In genomic region chr19:52997975-52998374, GRCh38 we compare ENCODE assay signal across 28 cellular contexts. TPM values are rescaled to one million over a fixed set of nuclear protein-coding genes. Genes with fewer than 3 reads are reported as not detected.
"Had no signal": no experiment of that assay in that cellular context is flagged by ENCODE, and none has a peak within 500 bp of the region (broad histone marks: within the 10 kb centered on the region; RNA-seq: fewer than 3 reads in every experiment).

No MANE protein-coding gene starts in this region.

- H3K9ac ChIP-seq: parathyroid adenoma had no signal

- DNase-seq: cerebellar nuclear complex; dermis blood vessel endothelial cell; heart left ventricle; hypothalamus; mammary epithelial cell; naive thymus-derived CD4-positive, alpha-beta T cell; nephron progenitor cell; psoas muscle; retina; right lobe of liver; stimulated activated CD4-positive, alpha-beta T cell treated with anti-CD3 and anti-CD28 coated beads, Interleukin-1b, Interleukin-23, amount 100 ng/mL, for 48 hours; stimulated activated CD4-positive, alpha-beta T cell treated with anti-CD3 and anti-CD28 coated beads, Interleukin-4, amount 100 ng/mL, for 24 hours; stimulated activated naive B cell treated with anti-CD40 and anti-IgM and Interleukin-4, amounts not matched to agents 10 μg/mL and 1 μg/mL and 100 μg/mL, for 72 hours; stimulated activated naive CD8-positive, alpha-beta T cell treated with anti-CD3 and anti-CD28 coated beads, Interleukin-15, amount 100 ng/mL, for 72 hours; testis had no signal

- H3K9me3 ChIP-seq: psoas muscle, right lobe of liver, testis had no signal

- H3K4me1 ChIP-seq: parathyroid adenoma, psoas muscle, right lobe of liver, testis had no signal

- H3K79me2 ChIP-seq: parathyroid adenoma had no signal

- H2AFZ ChIP-seq: parathyroid adenoma had no signal

- H3K36me3 ChIP-seq: heart left ventricle, right lobe of liver, tibial nerve had no signal

- H3K27ac ChIP-seq: heart left ventricle, parathyroid adenoma, psoas muscle, right lobe of liver, testis, tibial nerve had no signal

- H3K27me3 ChIP-seq: right lobe of liver, testis had no signal

- H3K4me3 ChIP-seq: heart left ventricle, psoas muscle, right lobe of liver, testis, tibial nerve had no signal

RNA-seq across cellular contexts. Expression of gene ERVV-1, which starts 15.7 kb away (rescaled TPM):
- total RNA-seq: dermis blood vessel endothelial cell; esophagus mucosa; fibroblast of lung; frontal cortex; glomerular endothelial cell; heart left ventricle; kidney epithelial cell; lower leg skin; mammary epithelial cell; mesenteric fat pad; naive thymus-derived CD4-positive, alpha-beta T cell; omental fat pad; psoas muscle; right lobe of liver; subcutaneous adipose tissue; tibial nerve; urinary bladder had no signal
- polyA plus RNA-seq: mammary epithelial cell; naive thymus-derived CD4-positive, alpha-beta T cell had no signal

RNA-seq across cellular contexts. Expression of gene ERVV-2, which starts 46.6 kb away (rescaled TPM):
- total RNA-seq: dermis blood vessel endothelial cell; esophagus mucosa; fibroblast of lung; frontal cortex; glomerular endothelial cell; heart left ventricle; kidney epithelial cell; lower leg skin; mammary epithelial cell; mesenteric fat pad; mononuclear cell; naive thymus-derived CD4-positive, alpha-beta T cell; omental fat pad; psoas muscle; right lobe of liver; subcutaneous adipose tissue; testis; tibial nerve; urinary bladder had no signal
- polyA plus RNA-seq: fibroblast of lung; heart left ventricle; mammary epithelial cell; naive thymus-derived CD4-positive, alpha-beta T cell; psoas muscle; urinary bladder had no signal
